In the genomic region with DNA sequence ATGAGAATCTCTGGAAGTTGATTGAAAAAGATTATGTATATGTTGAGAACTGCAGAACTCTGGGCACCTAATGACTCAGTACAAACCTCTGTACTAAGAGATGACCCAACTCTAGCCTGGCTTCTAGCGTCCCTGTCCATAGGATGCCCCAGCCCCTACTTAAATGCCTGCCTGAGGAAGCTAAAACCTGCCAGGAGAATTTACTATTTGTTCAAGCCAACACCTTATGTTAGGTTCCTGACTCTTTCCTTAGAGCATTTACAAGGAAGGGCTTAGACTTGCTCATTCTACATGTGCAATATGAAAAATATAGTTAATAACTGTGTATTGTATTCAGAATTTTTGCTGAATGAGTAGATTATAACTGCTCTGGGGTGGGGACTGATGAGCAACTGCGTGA, we compare ENCODE assay signal across 14 cellular contexts. TPM values are rescaled to one million over a fixed set of nuclear protein-coding genes. Genes with fewer than 3 reads are reported as not detected.
DNase-seq lines count a peak whose midpoint lies in the region; ATAC-seq and TF ChIP-seq lines count a peak whose summit lies in the region.
"Had no signal": no experiment of that assay in that cellular context is flagged by ENCODE, and none has a peak within 500 bp of the region (broad histone marks: within the 10 kb centered on the region; RNA-seq: fewer than 3 reads in every experiment).

No MANE protein-coding gene starts in this region.

- H3K4me1 ChIP-seq in GM23338 (ENCODE audit: insufficient read depth) (peaks cover 18% of the 10 kb centered on the region), hepatocyte (ENCODE audit: insufficient read depth) (peaks cover 4% of the 10 kb centered on the region), mucosa of descending colon (ENCODE audit: low read depth) (peaks cover 6% of the 10 kb centered on the region)

- no peaks in the 10 kb centered on the region for H3K9me3 Mint-ChIP-seq in GM23338
- H3K9me3 Mint-ChIP-seq: CD8-positive, alpha-beta T cell; IgD-negative memory B cell had no signal

- H4K20me1 ChIP-seq in GM23338 (replicated peaks; ENCODE audit: insufficient read depth) (no peaks in the 10 kb centered on the region), hepatocyte (ENCODE audit: insufficient read depth, poor library complexity, severe bottlenecking) (no peaks in the 10 kb centered on the region)
- H4K20me1 ChIP-seq: BLaER1 treated with 17β-estradiol and CSF1 and Interleukin-3, amounts not matched to agents 10 nM and 100 nM had no signal

- peaks cover 5% of the 10 kb centered on the region for H3K27me3 Mint-ChIP-seq in GM23338 (ENCODE audit: insufficient read depth, low read depth, poor library complexity)
- H3K27me3 Mint-ChIP-seq: B cell had no signal

- H3K27ac ChIP-seq in GM23338 (ENCODE audit: low read depth) (no peak overlapping the region), hepatocyte (peak overlapping the region; percentile 75)
- H3K27ac ChIP-seq: BLaER1 treated with 17β-estradiol and CSF1 and Interleukin-3, amounts not matched to agents 10 nM and 100 nM; GM23248 had no signal

- H2AFZ ChIP-seq in GM23338, result no peak overlapping the region
- H2AFZ ChIP-seq in hepatocyte, result no peak overlapping the region
- H2AFZ ChIP-seq: GM23248 had no signal

- H3K4me3 Mint-ChIP-seq in GM23338, result no peak overlapping the region
- H3K4me3 Mint-ChIP-seq: B cell; CD8-positive, alpha-beta T cell; IgD-negative memory B cell had no signal

- no peak overlapping the region for H3K4me3 ChIP-seq in GM23338
- H3K4me3 ChIP-seq in hepatocyte, result no peak overlapping the region
- no peak overlapping the region for H3K4me3 ChIP-seq in mucosa of descending colon
- H3K4me3 ChIP-seq: BLaER1 treated with 17β-estradiol and CSF1 and Interleukin-3, amounts not matched to agents 10 nM and 100 nM; GM23248 had no signal

- 94% methylated on average over 2 of the region's 2 CpGs for WGBS in hepatocyte (ENCODE audit: low lambda C conversion rate, missing lambda C conversion rate)

- TF ChIP-seq CTCF in GM23338 (conservative IDR thresholded peaks at IDR 0.05; ENCODE audit: low read depth in 2 of 2), result no peak
- no peak for TF ChIP-seq CTCF in hepatocyte (IDR thresholded peaks at IDR 0.05; ENCODE audit: poor library complexity)
- no peak for TF ChIP-seq CTCF in mucosa of descending colon (IDR thresholded peaks at IDR 0.05)

- H3K27me3 ChIP-seq in GM23338 (ENCODE audit: insufficient read depth) (no peaks in the 10 kb centered on the region), hepatocyte (no peaks in the 10 kb centered on the region)
- H3K27me3 ChIP-seq: BLaER1 treated with 17β-estradiol and CSF1 and Interleukin-3, amounts not matched to agents 10 nM and 100 nM had no signal

- ATAC-seq in GM23338, result no peak
- peak; percentile 11 for ATAC-seq in left lobe of liver
- peak; percentile 71 for ATAC-seq in mucosa of descending colon
- ATAC-seq: CD8-positive, alpha-beta T cell had no signal

- H3K36me3 ChIP-seq in GM23338 (ENCODE audit: insufficient read depth) (no peaks in the 10 kb centered on the region), hepatocyte (replicated peaks; ENCODE audit: insufficient read depth, low read depth) (no peaks in the 10 kb centered on the region), mucosa of descending colon (ENCODE audit: low read depth) (no peaks in the 10 kb centered on the region)
- H3K36me3 ChIP-seq: BLaER1 treated with 17β-estradiol and CSF1 and Interleukin-3, amounts not matched to agents 10 nM and 100 nM had no signal

- intact Hi-C loops in mucosa of descending colon (cut with DNase I, micrococcal nuclease), result no loop called here

- H3K9me3 ChIP-seq in hepatocyte (ENCODE audit: low read depth), result no peaks in the 10 kb centered on the region
- H3K9me3 ChIP-seq in mucosa of descending colon, result no peaks in the 10 kb centered on the region

- H3K79me2 ChIP-seq in GM23338 (replicated peaks; ENCODE audit: insufficient read depth), result no peaks in the 10 kb centered on the region
- H3K79me2 ChIP-seq in hepatocyte, result no peaks in the 10 kb centered on the region

- H3K4me1 Mint-ChIP-seq in GM23338, result peaks cover 26% of the 10 kb centered on the region

- H3K27ac Mint-ChIP-seq in GM23338, result no peak overlapping the region
- H3K27ac Mint-ChIP-seq: B cell; CD8-positive, alpha-beta T cell had no signal

- no peaks in the 10 kb centered on the region for H3F3A ChIP-seq in GM23338 (replicated peaks; ENCODE audit: low read depth)

- H3K4me2 ChIP-seq in GM23338, result peak overlapping the region; percentile 58; the same call in 1 of the 2 replicates
- peak overlapping the region; percentile 37 for H3K4me2 ChIP-seq in hepatocyte
- H3K4me2 ChIP-seq: BLaER1 treated with 17β-estradiol and CSF1 and Interleukin-3, amounts not matched to agents 10 nM and 100 nM had no signal

- DNase-seq in GM23338 (ENCODE audit: low spot score) (no peak), hepatocyte (ENCODE audit: low spot score) (no peak), left lobe of liver (ENCODE audit: low spot score) (no peak), mucosa of descending colon (no peak), mesenteric fat pad (ENCODE audit: low spot score) (no peak), iPS-NIHi11 (ENCODE audit: low spot score) (no peak), DMS79 treated with DMSO at 0.1 percent for 48 hours (lab: John Stamatoyannopoulos, UW) (no peak)
- DNase-seq: CD8-positive, alpha-beta T cell; DMS 273 treated with DMSO at 0.1 percent for 48 hours; GM23248; HCEC 1CT had no signal

- H3K9me2 ChIP-seq in GM23338 (ENCODE audit: insufficient read depth) (peaks cover 14% of the 10 kb centered on the region; the same call in 1 of the 2 replicates), hepatocyte (replicated peaks; ENCODE audit: insufficient read depth) (no peaks in the 10 kb centered on the region)

- peaks cover 2% of the 10 kb centered on the region; the same call in 1 of the 3 replicates for H3K36me3 Mint-ChIP-seq in GM23338 (ENCODE audit: low read depth)
- H3K36me3 Mint-ChIP-seq: CD8-positive, alpha-beta T cell had no signal

TF ChIP-seq in GM23338, 12 proteins besides CTCF, POLR2A, EP300 and RAD21 (continues in another document):
- TF ChIP-seq EZH2phosphoT487 (IDR thresholded peaks at IDR 0.05; ENCODE audit: unreplicated experiment) (no peak), ZNF114 (CRISPR knock-in tag; IDR thresholded peaks at IDR 0.05) (no peak), STAT1 (IDR thresholded peaks at IDR 0.05; ENCODE audit: unreplicated experiment) (no peak), ZNF331 (CRISPR knock-in tag; IDR thresholded peaks at IDR 0.05; ENCODE audit: low read depth) (no peak), JUNB (IDR thresholded peaks at IDR 0.05; ENCODE audit: unreplicated experiment) (no peak), POLR2AphosphoS5 (IDR thresholded peaks at IDR 0.05; ENCODE audit: low read depth) (no peak), EZH2 (IDR thresholded peaks at IDR 0.05; ENCODE audit: low read depth, unreplicated experiment) (no peak), NANOG (IDR thresholded peaks at IDR 0.05; ENCODE audit: borderline replicate concordance) (no peak)
- TF ChIP-seq, protein P1, sequence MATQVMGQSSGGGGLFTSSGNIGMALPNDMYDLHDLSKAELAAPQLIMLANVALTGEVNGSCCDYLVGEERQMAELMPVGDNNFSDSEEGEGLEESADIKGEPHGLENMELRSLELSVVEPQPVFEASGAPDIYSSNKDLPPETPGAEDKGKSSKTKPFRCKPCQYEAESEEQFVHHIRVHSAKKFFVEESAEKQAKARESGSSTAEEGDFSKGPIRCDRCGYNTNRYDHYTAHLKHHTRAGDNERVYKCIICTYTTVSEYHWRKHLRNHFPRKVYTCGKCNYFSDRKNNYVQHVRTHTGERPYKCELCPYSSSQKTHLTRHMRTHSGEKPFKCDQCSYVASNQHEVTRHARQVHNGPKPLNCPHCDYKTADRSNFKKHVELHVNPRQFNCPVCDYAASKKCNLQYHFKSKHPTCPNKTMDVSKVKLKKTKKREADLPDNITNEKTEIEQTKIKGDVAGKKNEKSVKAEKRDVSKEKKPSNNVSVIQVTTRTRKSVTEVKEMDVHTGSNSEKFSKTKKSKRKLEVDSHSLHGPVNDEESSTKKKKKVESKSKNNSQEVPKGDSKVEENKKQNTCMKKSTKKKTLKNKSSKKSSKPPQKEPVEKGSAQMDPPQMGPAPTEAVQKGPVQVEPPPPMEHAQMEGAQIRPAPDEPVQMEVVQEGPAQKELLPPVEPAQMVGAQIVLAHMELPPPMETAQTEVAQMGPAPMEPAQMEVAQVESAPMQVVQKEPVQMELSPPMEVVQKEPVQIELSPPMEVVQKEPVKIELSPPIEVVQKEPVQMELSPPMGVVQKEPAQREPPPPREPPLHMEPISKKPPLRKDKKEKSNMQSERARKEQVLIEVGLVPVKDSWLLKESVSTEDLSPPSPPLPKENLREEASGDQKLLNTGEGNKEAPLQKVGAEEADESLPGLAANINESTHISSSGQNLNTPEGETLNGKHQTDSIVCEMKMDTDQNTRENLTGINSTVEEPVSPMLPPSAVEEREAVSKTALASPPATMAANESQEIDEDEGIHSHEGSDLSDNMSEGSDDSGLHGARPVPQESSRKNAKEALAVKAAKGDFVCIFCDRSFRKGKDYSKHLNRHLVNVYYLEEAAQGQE (IDR thresholded peaks at IDR 0.05; ENCODE audit: unreplicated experiment), result no peak
- TF ChIP-seq, protein P2, sequence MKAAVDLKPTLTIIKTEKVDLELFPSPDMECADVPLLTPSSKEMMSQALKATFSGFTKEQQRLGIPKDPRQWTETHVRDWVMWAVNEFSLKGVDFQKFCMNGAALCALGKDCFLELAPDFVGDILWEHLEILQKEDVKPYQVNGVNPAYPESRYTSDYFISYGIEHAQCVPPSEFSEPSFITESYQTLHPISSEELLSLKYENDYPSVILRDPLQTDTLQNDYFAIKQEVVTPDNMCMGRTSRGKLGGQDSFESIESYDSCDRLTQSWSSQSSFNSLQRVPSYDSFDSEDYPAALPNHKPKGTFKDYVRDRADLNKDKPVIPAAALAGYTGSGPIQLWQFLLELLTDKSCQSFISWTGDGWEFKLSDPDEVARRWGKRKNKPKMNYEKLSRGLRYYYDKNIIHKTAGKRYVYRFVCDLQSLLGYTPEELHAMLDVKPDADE (IDR thresholded peaks at IDR 0.05), result no peak

RNA-seq across cellular contexts. Expression of a gene that starts 37.5 kb away (rescaled TPM):
- not detected in 2 replicates for total RNA-seq in GM23338 (2014; rRNA removed; shearing (Covaris generic))
- not detected in 2 replicates for polyA plus RNA-seq in GM23338 (2016; fragmentation: Nextera tagmentation; extraction: Ambion mirVana)
- 2.4 and 5.4 TPM in 2 replicates for total RNA-seq in hepatocyte
- polyA plus RNA-seq in hepatocyte, result 3.9 and 4.8 TPM in 2 replicates
- total RNA-seq in left lobe of liver, result 3.3 TPM
- 10 to 100 TPM; 15.7 to 36.1 (median 28.8) TPM for total RNA-seq in mucosa of descending colon
- 9.4 TPM for total RNA-seq in mesenteric fat pad
- total RNA-seq: GM23248 had no signal
- polyA plus RNA-seq: GM23248 had no signal
